ENCODE assay signal across 9 cellular contexts in genomic region chr12:11049806-11050531, GRCh38. TPM values are rescaled to one million over a fixed set of nuclear protein-coding genes. Genes with fewer than 3 reads are reported as not detected.
"Had no signal": no experiment of that assay in that cellular context is flagged by ENCODE, and none has a peak within 500 bp of the region (broad histone marks: within the 10 kb centered on the region; RNA-seq: fewer than 3 reads in every experiment).

No MANE protein-coding gene starts in this region.

RNA-seq across cellular contexts. Expression of gene TAS2R46, which starts 12.1 kb away (rescaled TPM):
- total RNA-seq: myocyte had no signal
- polyA plus RNA-seq: heart left ventricle, hepatocyte had no signal

RNA-seq across cellular contexts. Expression of gene TAS2R31, which starts 18.8 kb away (rescaled TPM):
- polyA plus RNA-seq: hepatocyte had no signal

RNA-seq across cellular contexts. Expression of gene TAS2R19, which starts 27.5 kb away (rescaled TPM):
- total RNA-seq: kidney epithelial cell had no signal

RNA-seq across cellular contexts. Expression of gene TAS2R43, which starts 42.1 kb away (rescaled TPM):
- total RNA-seq: kidney epithelial cell, left cardiac atrium, left ventricle myocardium superior, lower lobe of right lung, mesenteric fat pad had no signal
- polyA plus RNA-seq: heart left ventricle; naive thymus-derived CD8-positive, alpha-beta T cell had no signal
